Comparison of ENCODE assay signal across 1 cellular context in genomic region chr3:14598143-14598569, GRCh38.
TF ChIP-seq lines count a peak whose summit lies in the region.

No MANE protein-coding gene starts in this region.

TF ChIP-seq in K562, 482 proteins besides CTCF, POLR2A, EP300 and RAD21 (continued from another document and continues in another):
- TF ChIP-seq MGA (IDR thresholded peaks at IDR 0.05) (no peak), HMG20A (CRISPR knock-in tag; conservative IDR thresholded peaks at IDR 0.05) (no peak), SETDB1 (IDR thresholded peaks at IDR 0.05; ENCODE audit: low read length) (no peak), MBD2 (IDR thresholded peaks at IDR 0.05; ENCODE audit: borderline replicate concordance, low read depth) (no peak), ZNF277 (CRISPR knock-in tag; IDR thresholded peaks at IDR 0.05; ENCODE audit: borderline replicate concordance) (no peak), NFE2L1 (tag; IDR thresholded peaks at IDR 0.05; ENCODE audit: borderline replicate concordance, low read depth) (no peak), AFF1 (IDR thresholded peaks at IDR 0.05; ENCODE audit: low read depth in 1 of 2, partially characterized antibody in 2 of 2) (peak in 1 of 2 experiments; percentile 98), BHLHE40 (IDR thresholded peaks at IDR 0.05; ENCODE audit: low read length) (no peak), IRF9 (tag; IDR thresholded peaks at IDR 0.05) (0 out of 2 replicates have a peak, but pooled peaks have one; percentile 35), ZBTB5 (IDR thresholded peaks at IDR 0.05) (no peak), ZNF318 (IDR thresholded peaks at IDR 0.05; ENCODE audit: borderline replicate concordance in 1 of 2, low read depth in 1 of 2) (no peak), SMARCA5 (IDR thresholded peaks at IDR 0.05) (no peak), ZNF695 (CRISPR knock-in tag; IDR thresholded peaks at IDR 0.05) (no peak), ZNF263 (CRISPR knock-in tag; IDR thresholded peaks at IDR 0.05; ENCODE audit: borderline replicate concordance) (peak; percentile 40; the same call in 1 of the 2 replicates), HINFP (tag; conservative IDR thresholded peaks at IDR 0.05; ENCODE audit: low read depth) (peak; percentile 63; the same call in 1 of the 2 replicates), ZNF134 (CRISPR knock-in tag; conservative IDR thresholded peaks at IDR 0.05) (0 out of 2 replicates have a peak, but pooled peaks have one; percentile 41), HDAC2 (IDR thresholded peaks at IDR 0.05) (peak; percentile 93)
